ENCODE assay signal across 1 cellular context in the genomic region with DNA sequence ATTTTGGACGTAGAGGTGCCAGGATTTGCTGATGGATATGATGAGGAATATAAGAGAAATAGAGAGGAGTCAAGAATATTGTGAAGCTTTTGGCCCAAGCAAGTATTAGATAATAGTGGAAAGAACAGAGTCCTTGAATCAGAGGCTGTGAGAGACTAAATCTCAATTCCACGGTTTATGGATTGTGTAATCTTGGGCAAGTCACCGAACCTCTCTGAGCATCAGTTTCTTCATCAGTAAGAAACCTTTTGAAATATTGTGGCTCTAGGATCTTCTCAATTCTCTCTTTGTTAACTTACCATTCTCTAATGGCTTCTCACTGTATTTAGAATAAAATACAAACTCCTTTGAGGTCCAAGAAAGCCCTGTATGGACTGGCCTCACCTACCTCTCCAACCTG.
TF ChIP-seq lines count a peak whose summit lies in the region.

No MANE protein-coding gene starts in this region.

TF ChIP-seq in K562, 482 proteins besides CTCF, POLR2A, EP300 and RAD21 (continued from another document):
- TF ChIP-seq SAFB2 (IDR thresholded peaks at IDR 0.05; ENCODE audit: borderline replicate concordance, low read depth, low read length, severe bottlenecking), result no peak
- TF ChIP-seq, protein P1, sequence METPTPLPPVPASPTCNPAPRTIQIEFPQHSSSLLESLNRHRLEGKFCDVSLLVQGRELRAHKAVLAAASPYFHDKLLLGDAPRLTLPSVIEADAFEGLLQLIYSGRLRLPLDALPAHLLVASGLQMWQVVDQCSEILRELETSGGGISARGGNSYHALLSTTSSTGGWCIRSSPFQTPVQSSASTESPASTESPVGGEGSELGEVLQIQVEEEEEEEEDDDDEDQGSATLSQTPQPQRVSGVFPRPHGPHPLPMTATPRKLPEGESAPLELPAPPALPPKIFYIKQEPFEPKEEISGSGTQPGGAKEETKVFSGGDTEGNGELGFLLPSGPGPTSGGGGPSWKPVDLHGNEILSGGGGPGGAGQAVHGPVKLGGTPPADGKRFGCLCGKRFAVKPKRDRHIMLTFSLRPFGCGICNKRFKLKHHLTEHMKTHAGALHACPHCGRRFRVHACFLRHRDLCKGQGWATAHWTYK (CRISPR knock-in tag; IDR thresholded peaks at IDR 0.05), result no peak
- TF ChIP-seq FOXK1 (CRISPR knock-in tag; IDR thresholded peaks at IDR 0.05; ENCODE audit: borderline replicate concordance), result no peak
